In genomic region chr15:31344266-31344665, GRCh38 we compare ENCODE assay signal across 11 cellular contexts. TPM values are rescaled to one million over a fixed set of nuclear protein-coding genes. Genes with fewer than 3 reads are reported as not detected.
DNase-seq lines count a peak whose midpoint lies in the region; ATAC-seq, FAIRE-seq and TF ChIP-seq lines count a peak whose summit lies in the region.
"Had no signal": no experiment of that assay in that cellular context is flagged by ENCODE, and none has a peak within 500 bp of the region (broad histone marks: within the 10 kb centered on the region; RNA-seq: fewer than 3 reads in every experiment).

No MANE protein-coding gene starts in this region.

- WGBS in mammary epithelial cell (ENCODE audit: low coverage, missing lambda C conversion rate) = 44% methylated on average over 4 of the region's 4 CpGs

- peaks cover 100% of the 10 kb centered on the region for H3K79me2 ChIP-seq in mammary epithelial cell (ENCODE audit: insufficient read depth, low read length)

- POLR2A ChIA-PET in MCF 10A (lab: Yijun Ruan, JAX) = no interaction called here

- H3K4me1 Mint-ChIP-seq in MCF 10A (ENCODE audit: insufficient read depth, unreplicated experiment) = peaks cover 22% of the 10 kb centered on the region
- H3K4me1 Mint-ChIP-seq in natural killer cell = peaks cover 90 to 99% of the 10 kb centered on the region in 2 donors

- H3K9ac ChIP-seq in mammary epithelial cell (ENCODE audit: insufficient read depth, low read length) = no peak overlapping the region

- H3K4me1 ChIP-seq in mammary epithelial cell (ENCODE audit: insufficient read depth, low read length) = peaks cover 36% of the 10 kb centered on the region
- H3K4me1 ChIP-seq in upper lobe of right lung = peaks cover 97% of the 10 kb centered on the region

- CTCF ChIA-PET in MCF 10A (lab: Yijun Ruan, JAX) (interaction anchor here (1.1 to 1.2 kb wide), 2 partner anchors 22 to 144 kb away, joined by 3 to 4 read pairs; no protein-coding TSS in a partner anchor), mammary epithelial cell (lab: Charles Lee; ENCODE audit: low non-redundant PET) (no interaction called here)

- no TSS peak for BruUV-seq in MCF 10A (replicated peaks; lab: Mats Ljungman, UMichigan)
- BruUV-seq in mammary epithelial cell (replicated peaks; lab: Mats Ljungman, UMichigan) = no TSS peak

- H3K36me3 Mint-ChIP-seq in MCF 10A (ENCODE audit: insufficient read depth, unreplicated experiment) (peaks cover 23% of the 10 kb centered on the region), natural killer cell (no peaks in the 10 kb centered on the region)

- ATAC-seq in natural killer cell = no peak
- ATAC-seq in upper lobe of right lung = no peak
- ATAC-seq in HG02642 (IDR thresholded peaks at IDR 0.05; ENCODE audit: poor library complexity, unreplicated experiment) = no peak

- DNase-seq in MCF 10A (ENCODE audit: unreplicated experiment) = no peak
- DNase-seq in mammary epithelial cell = no peak
- DNase-seq in dorsolateral prefrontal cortex = peak in 2 of 10 donors; percentile 35 to 36
- no peak for DNase-seq in natural killer cell
- DNase-seq in upper lobe of right lung = no peak
- DNase-seq in GM12891 (ENCODE audit: insufficient read length, low spot score) = no peak
- no peak for DNase-seq in NCI-H2196 treated with DMSO at 0.1 percent for 48 hours (lab: John Stamatoyannopoulos, UW; ENCODE audit: unreplicated experiment)
- DNase-seq: activated CD4-positive, alpha-beta T cell treated with anti-CD3 and anti-CD28 coated beads for 1 hour; foreskin fibroblast; NCI-H2029 treated with DMSO at 0.1 percent for 48 hours had no signal

- H2AFZ ChIP-seq in mammary epithelial cell (ENCODE audit: low read depth, low read length) = no peak overlapping the region

- TF ChIP-seq CTCF in MCF 10A (IDR thresholded peaks at IDR 0.05; ENCODE audit: unreplicated experiment) (no peak), mammary epithelial cell (conservative IDR thresholded peaks at IDR 0.05 in 1 of 2, IDR thresholded peaks at IDR 0.05 in 1 of 2; ENCODE audit: extremely low read depth in 1 of 2, insufficient read depth in 1 of 2, low read depth in 1 of 2, low read length in 2 of 2) (no peak), dorsolateral prefrontal cortex (IDR thresholded peaks at IDR 0.05 in 54 of 56, conservative IDR thresholded peaks at IDR 0.05 in 2 of 56; ENCODE audit: low read depth in 1 of 56, partially characterized antibody in 56 of 56) (no peak), natural killer cell (IDR thresholded peaks at IDR 0.05) (no peak), upper lobe of right lung (IDR thresholded peaks at IDR 0.05) (no peak)

- H3K9me3 Mint-ChIP-seq in MCF 10A (ENCODE audit: unreplicated experiment) = no peaks in the 10 kb centered on the region
- H3K9me3 Mint-ChIP-seq in natural killer cell = no peaks in the 10 kb centered on the region

- in situ Hi-C loops in mammary epithelial cell (cut with MboI; ENCODE audit: low sequenced_read_pairs in 2 of 2) = no loop called here

- TF ChIP-seq POLR2A in GM12891 (IDR thresholded peaks at IDR 0.05; ENCODE audit: low read depth, low read length) = no peak

- H3K4me3 Mint-ChIP-seq in MCF 10A (ENCODE audit: unreplicated experiment) (no peak overlapping the region), natural killer cell (peak overlapping the region; percentile 67)

- H3K27me3 ChIP-seq in mammary epithelial cell (ENCODE audit: insufficient read depth, low read length) (no peaks in the 10 kb centered on the region), dorsolateral prefrontal cortex (no peaks in the 10 kb centered on the region), upper lobe of right lung (no peaks in the 10 kb centered on the region)

- H4K20me1 ChIP-seq in mammary epithelial cell (ENCODE audit: insufficient read depth, low read length) = peaks cover 4% of the 10 kb centered on the region

- H3K9me3 ChIP-seq in mammary epithelial cell (replicated peaks; ENCODE audit: insufficient read depth, low read length) (no peaks in the 10 kb centered on the region), upper lobe of right lung (no peaks in the 10 kb centered on the region)

- H3K36me3 ChIP-seq in mammary epithelial cell (ENCODE audit: insufficient read depth, low read length) (no peaks in the 10 kb centered on the region), upper lobe of right lung (peaks cover 11% of the 10 kb centered on the region)

- H3K27ac ChIP-seq in mammary epithelial cell (ENCODE audit: insufficient read depth, low read depth, low read length) = no peak overlapping the region
- H3K27ac ChIP-seq in dorsolateral prefrontal cortex = peak overlapping the region in 48 of 59 donors; percentile 3 to 100 (median 86)
- H3K27ac ChIP-seq in upper lobe of right lung = peak overlapping the region; percentile 79

- H3K27ac Mint-ChIP-seq in MCF 10A (ENCODE audit: low read depth, unreplicated experiment) (peak overlapping the region; percentile 81), natural killer cell (peak overlapping the region; percentile 88 to 96)

- dilution Hi-C loops in mammary epithelial cell (cut with HindIII; ENCODE audit: low sequenced_read_pairs) = no loop called here

- intact Hi-C loops in MCF 10A (cut with micrococcal nuclease) (no loop called here), mammary epithelial cell (cut with micrococcal nuclease) (no loop called here), dorsolateral prefrontal cortex (cut with DNase I) (no loop called here), natural killer cell (cut with micrococcal nuclease) (no loop called here), upper lobe of right lung (cut with DNase I) (no loop called here)

- no peak for FAIRE-seq in GM12891 (lab: Jason Lieb, UNC)

- H3K4me3 ChIP-seq in mammary epithelial cell (replicated peaks in 1 of 3; ENCODE audit: insufficient read depth in 1 of 3, low read depth in 2 of 3, low read length in 3 of 3) = no peak overlapping the region
- H3K4me3 ChIP-seq in dorsolateral prefrontal cortex = peak overlapping the region in 2 of 59 donors; percentile 5 to 13
- no peak overlapping the region for H3K4me3 ChIP-seq in upper lobe of right lung

- H3K4me2 ChIP-seq in mammary epithelial cell (ENCODE audit: insufficient read depth, low read depth, low read length) = no peak overlapping the region

- H3K27me3 Mint-ChIP-seq in MCF 10A (ENCODE audit: insufficient read depth, unreplicated experiment) = no peaks in the 10 kb centered on the region
- H3K27me3 Mint-ChIP-seq in natural killer cell (ENCODE audit: low read depth in 2 of 2) = no peaks in the 10 kb centered on the region

TF ChIP-seq in GM12891, 5 proteins besides CTCF, POLR2A, EP300 and RAD21:
- TF ChIP-seq SPI1 (IDR thresholded peaks at IDR 0.05; ENCODE audit: low read depth, low read length) = no peak
- no peak for TF ChIP-seq POLR2AphosphoS5 (IDR thresholded peaks at IDR 0.05; ENCODE audit: low read depth, low read length)
- TF ChIP-seq PAX5 (IDR thresholded peaks at IDR 0.05; ENCODE audit: insufficient read depth, low read length, severe bottlenecking) = no peak
- TF ChIP-seq POU2F2 (IDR thresholded peaks at IDR 0.05; ENCODE audit: low read depth, low read length) = no peak
- TF ChIP-seq TAF1 (IDR thresholded peaks at IDR 0.05; ENCODE audit: low read depth, low read length) = no peak

RNA-seq across cellular contexts. Expression of gene KLF13, which starts 17.6 kb away (rescaled TPM):
- total RNA-seq in MCF 10A (2022) = 83.1 and 110 TPM in 2 replicates
- total RNA-seq in mammary epithelial cell = 10 to 100 TPM; 49.8 to 62.3 TPM
- 25.1 TPM for polyA plus RNA-seq in mammary epithelial cell
- polyA minus RNA-seq in mammary epithelial cell = 40.5 TPM
- 100 to 1,000 TPM in 101 of 120 experiments, 10 to 100 TPM in 19; 73.4 to 179 (median 116) TPM for total RNA-seq in dorsolateral prefrontal cortex
- 100 to 1,000 TPM; 277 to 328 (median 300) TPM for total RNA-seq in natural killer cell
- total RNA-seq in upper lobe of right lung = 176 TPM
- polyA plus RNA-seq in GM12891 (2012; ENCODE audit: low read depth, missing spikeins) = 47.3 TPM
